8 cellular contexts compared by ENCODE assay signal in genomic region chr16:53457670-53458069, GRCh38. TPM values are rescaled to one million over a fixed set of nuclear protein-coding genes. Genes with fewer than 3 reads are reported as not detected.
DNase-seq lines count a peak whose midpoint lies in the region; ATAC-seq and TF ChIP-seq lines count a peak whose summit lies in the region.

No MANE protein-coding gene starts in this region.

- no peak overlapping the region for H3K4me3 Mint-ChIP-seq in osteocyte (ENCODE audit: unreplicated experiment)

- no peak overlapping the region for H3K27ac Mint-ChIP-seq in osteocyte (ENCODE audit: unreplicated experiment)

- ATAC-seq in HG03432 (IDR thresholded peaks at IDR 0.05; ENCODE audit: unreplicated experiment) = peak; percentile 100

- no peaks in the 10 kb centered on the region for H3K9me3 Mint-ChIP-seq in osteocyte (ENCODE audit: unreplicated experiment)

- no peaks in the 10 kb centered on the region for H3K27me3 Mint-ChIP-seq in osteocyte (ENCODE audit: unreplicated experiment)

- DNase-seq in DMS53 (lab: John Stamatoyannopoulos, UW) (peak; percentile 8), DMS53 treated with DMSO at 0.1 percent for 48 hours (lab: John Stamatoyannopoulos, UW; ENCODE audit: unreplicated experiment) (no peak), renal cortical epithelial cell (ENCODE audit: low read depth) (peak; percentile 81), HPDE6-E6E7 (ENCODE audit: extremely low spot score) (no peak), osteocyte (ENCODE audit: extremely low spot score, unreplicated experiment) (no peak), NCI-H82 (lab: John Stamatoyannopoulos, UW) (no peak)
- peak; percentile 45 to 51 for DNase-seq in activated CD8-positive, alpha-beta memory T cell treated with anti-CD3 and anti-CD28 coated beads for 1 hour (ENCODE audit: extremely low read depth in 1 of 2, low read depth in 1 of 2)

- no peaks in the 10 kb centered on the region for H3K4me1 Mint-ChIP-seq in osteocyte (ENCODE audit: unreplicated experiment)

- H3K36me3 Mint-ChIP-seq in osteocyte (ENCODE audit: unreplicated experiment) = peaks cover 59% of the 10 kb centered on the region

- TF ChIP-seq CTCF in osteocyte (IDR thresholded peaks at IDR 0.05) = no peak

RNA-seq across cellular contexts. Expression of gene RBL2, which starts 23.4 kb away (rescaled TPM):
- total RNA-seq in renal cortical epithelial cell = 32.6 and 59.6 TPM in 2 replicates
- 43.4 and 47.7 TPM in 2 replicates for total RNA-seq in osteocyte

RNA-seq across cellular contexts. Expression of gene AKTIP, which starts 45.3 kb away (rescaled TPM):
- total RNA-seq in renal cortical epithelial cell (26.6 and 38.4 TPM in 2 replicates), osteocyte (27.3 and 29.2 TPM in 2 replicates)

Comparison
In these comparisons a context has a peak if more than half of its experiments do, and no peak if none do; other contexts are left out.
1. DNase-seq: peak in DMS53 (single experiment), activated CD8-positive, alpha-beta memory T cell treated with anti-CD3 and anti-CD28 coated beads for 1 hour (2 of 2) and renal cortical epithelial cell (single experiment); none in DMS53 treated with DMSO at 0.1 percent for 48 hours (single experiment), HPDE6-E6E7 (single experiment), osteocyte (single experiment) and NCI-H82 (single experiment).